Comparison of ENCODE assay signal across 10 cellular contexts in the genomic region with DNA sequence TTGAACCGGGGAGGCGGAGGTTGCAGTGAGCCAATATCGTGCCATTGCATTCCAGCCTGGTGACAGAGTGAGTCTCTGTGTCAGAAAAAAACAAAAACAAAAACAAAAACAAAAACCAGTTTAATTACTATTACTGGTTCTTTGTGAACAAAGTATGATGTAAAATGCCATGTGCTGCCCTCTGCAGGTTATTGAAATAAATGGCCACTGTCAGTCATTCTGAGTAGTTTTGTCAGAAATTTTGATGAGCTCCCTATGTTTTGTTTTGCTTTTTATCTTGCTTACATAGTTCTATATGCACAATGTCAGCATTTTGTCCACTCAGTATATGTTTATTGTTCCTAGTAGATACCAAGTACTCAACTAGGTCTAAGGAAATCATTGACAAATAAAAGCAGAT.
A peak's percentile ranks its signal among the peaks of the same experiment; 100 is the strongest.
DNase-seq lines count a peak whose midpoint lies in the region; TF ChIP-seq lines count a peak whose summit lies in the region.
"Had no signal": no experiment of that assay in that cellular context is flagged by ENCODE, and none has a peak within 500 bp of the region (broad histone marks: within the 10 kb centered on the region; RNA-seq: fewer than 3 reads in every experiment).

No MANE protein-coding gene starts in this region.

- H3K36me3 ChIP-seq in DOHH2 (ENCODE audit: control insufficient read depth, low read length): no peaks in the 10 kb centered on the region
- H3K36me3 ChIP-seq in liver (ENCODE audit: control insufficient read depth in 4 of 4, insufficient read depth in 3 of 4, low read depth in 1 of 4, low read length in 3 of 4): no peaks in the 10 kb centered on the region

- H3K56ac ChIP-seq in H9 (ENCODE audit: insufficient read length, low read depth, low read length): no peak overlapping the region

- no peak overlapping the region for H2AK5ac ChIP-seq in H9 (ENCODE audit: insufficient read length, low read length)

- H3K4me1 ChIP-seq in DOHH2 (ENCODE audit: control insufficient read depth, low read length) (no peaks in the 10 kb centered on the region), H9 (ENCODE audit: insufficient read depth, low read length) (0 out of 2 replicates have a peak, but pooled peaks cover 2% of the 10 kb centered on the region), liver (ENCODE audit: control insufficient read depth in 4 of 4, insufficient read depth in 4 of 4, low read length in 3 of 4) (peaks cover 0 to 3% (median 3%) of the 10 kb centered on the region in 4 donors)

- no peak overlapping the region for H3K27ac Mint-ChIP-seq in H9

- no peak overlapping the region for H2AFZ ChIP-seq in H9 (ENCODE audit: low read length)

- H3F3A ChIP-seq in DOHH2 (ENCODE audit: control insufficient read depth, insufficient read depth): no peaks in the 10 kb centered on the region

- no peak for DNase-seq in H9
- no peak for DNase-seq in NCI-H1105 (lab: John Stamatoyannopoulos, UW)
- no peak for DNase-seq in activated CD8-positive, alpha-beta memory T cell treated with anti-CD3 and anti-CD28 coated beads for 24 hours
- no peak for DNase-seq in globus pallidus (ENCODE audit: low spot score)
- no peak for DNase-seq in NCI-H187 treated with DMSO at 0.1 percent for 48 hours (lab: John Stamatoyannopoulos, UW)
- DNase-seq: activated CD4-positive, CD25-positive, alpha-beta regulatory T cell; NCI-H446 treated with DMSO at 0.1 percent for 48 hours had no signal

- no peak overlapping the region for H2BK15ac ChIP-seq in H9 (ENCODE audit: low read depth, low read length)

- no peaks in the 10 kb centered on the region for H3K27me3 Mint-ChIP-seq in H9 (ENCODE audit: low read depth)

- H3K9ac ChIP-seq in H9 (ENCODE audit: extremely low read depth, insufficient read length, low read length) (no peak overlapping the region), liver (ENCODE audit: low read depth in 1 of 2, low read length in 2 of 2) (no peak overlapping the region)

- H4K20me1 ChIP-seq in DOHH2 (ENCODE audit: control insufficient read depth, insufficient read depth, low read depth, low read length) (no peaks in the 10 kb centered on the region), H9 (ENCODE audit: control insufficient read depth, insufficient read depth, insufficient read length) (no peaks in the 10 kb centered on the region)

- peaks cover 0 to 4% of the 10 kb centered on the region in 2 experiments; a peak in 1 of 5 replicates for H3K9me3 Mint-ChIP-seq in H9

- no peak overlapping the region for H2BK120ac ChIP-seq in H9 (ENCODE audit: low read depth, low read length, poor library complexity, severe bottlenecking)

- TF ChIP-seq CTCF in DOHH2 (IDR thresholded peaks at IDR 0.05; ENCODE audit: low read depth, low read length, poor library complexity, severe bottlenecking): peak; percentile 65
- peak; percentile 72 for TF ChIP-seq CTCF in H9 (conservative IDR thresholded peaks at IDR 0.05)
- TF ChIP-seq CTCF in WI38 (IDR thresholded peaks at IDR 0.05; ENCODE audit: low read depth, low read length): peak; percentile 25; the same call in 1 of the 2 replicates
- peak; percentile 20 for TF ChIP-seq CTCF in liver (IDR thresholded peaks at IDR 0.05; ENCODE audit: low read depth, low read length, missing input control)

- no peak overlapping the region for H3K27ac ChIP-seq in DOHH2 (ENCODE audit: low read depth, low read length)
- no peak overlapping the region for H3K27ac ChIP-seq in H9 (ENCODE audit: insufficient read length, low read depth, low read length)
- H3K27ac ChIP-seq in liver (ENCODE audit: low read depth in 1 of 2, low read length in 2 of 2): no peak overlapping the region

- H3T11ph ChIP-seq in H9 (ENCODE audit: low read length): no peak overlapping the region

- no peak overlapping the region for H3K4ac ChIP-seq in H9 (ENCODE audit: low read depth, low read length)

- WGBS in H9 (ENCODE audit: extremely low coverage, insufficient read length, low lambda C conversion rate): no CpG with 5 or more reads among the region's 3 CpGs
- WGBS in liver: 97% methylated on average over 3 of the region's 3 CpGs

- H3K9me3 ChIP-seq in DOHH2 (ENCODE audit: control insufficient read depth, insufficient read depth, low read length) (no peaks in the 10 kb centered on the region), H9 (ENCODE audit: control insufficient read depth, low read depth, low read length) (no peaks in the 10 kb centered on the region), liver (ENCODE audit: control insufficient read depth in 4 of 4, low read length in 3 of 4) (no peaks in the 10 kb centered on the region)

- H2BK12ac ChIP-seq in H9 (ENCODE audit: insufficient read length, low read depth, low read length): no peak overlapping the region

- no peak overlapping the region for H2BK20ac ChIP-seq in H9 (ENCODE audit: low read depth, low read length, poor library complexity, severe bottlenecking)

- no peaks in the 10 kb centered on the region for H3K79me2 ChIP-seq in DOHH2 (ENCODE audit: control insufficient read depth, low read length)
- no peaks in the 10 kb centered on the region for H3K79me2 ChIP-seq in H9 (ENCODE audit: insufficient read depth, low read length)

- no peak overlapping the region for H3K23ac ChIP-seq in H9 (ENCODE audit: insufficient read length, low read depth, low read length)

- no peak overlapping the region for H3K4me2 ChIP-seq in DOHH2 (ENCODE audit: low read length)
- no peak overlapping the region for H3K4me2 ChIP-seq in H9 (ENCODE audit: insufficient read depth, insufficient read length, low read length)

- H3K9me2 ChIP-seq in DOHH2 (replicated peaks; ENCODE audit: control insufficient read depth, low read length): no peaks in the 10 kb centered on the region

- H3K4me1 Mint-ChIP-seq in H9: peaks cover 10 to 11% of the 10 kb centered on the region in 2 experiments

- H3K27me3 ChIP-seq in DOHH2 (ENCODE audit: control insufficient read depth, low read length): no peaks in the 10 kb centered on the region
- no peaks in the 10 kb centered on the region for H3K27me3 ChIP-seq in H9 (ENCODE audit: insufficient read depth, low read length)
- no peaks in the 10 kb centered on the region for H3K27me3 ChIP-seq in liver (ENCODE audit: control insufficient read depth in 4 of 4, insufficient read depth in 4 of 4, low read length in 3 of 4)

- H3K4me3 Mint-ChIP-seq in H9: no peak overlapping the region

- no peak overlapping the region for H3K4me3 ChIP-seq in DOHH2 (ENCODE audit: low read length)
- H3K4me3 ChIP-seq in WI38 (ENCODE audit: low read depth, low read length): no peak overlapping the region
- no peak overlapping the region for H3K4me3 ChIP-seq in liver (ENCODE audit: low read depth in 1 of 3, low read length in 3 of 3)

- no peak overlapping the region for H2BK5ac ChIP-seq in H9 (ENCODE audit: insufficient read length, low read length)

- H4K8ac ChIP-seq in H9 (replicated peaks; ENCODE audit: insufficient read length, low read depth, low read length): no peak overlapping the region

- TF ChIP-seq RAD21 in liver (IDR thresholded peaks at IDR 0.05): peak in 1 of 2 donors; percentile 48

- no peak overlapping the region for H3K18ac ChIP-seq in H9 (ENCODE audit: insufficient read length, low read depth, low read length)

- no peaks in the 10 kb centered on the region; a peak in 2 of 7 replicates for H3K36me3 Mint-ChIP-seq in H9 (ENCODE audit: insufficient read depth in 1 of 3, low read depth in 3 of 3)

- H3K23me2 ChIP-seq in H9 (ENCODE audit: insufficient read length, low read depth, low read length, poor library complexity, severe bottlenecking): no peaks in the 10 kb centered on the region

- H4K91ac ChIP-seq in H9 (ENCODE audit: insufficient read length, low read depth, low read length): no peak overlapping the region

- H3K14ac ChIP-seq in H9 (ENCODE audit: insufficient read depth, low read length): no peak overlapping the region

- H3K79me1 ChIP-seq in H9 (ENCODE audit: insufficient read depth, low read depth, low read length, poor library complexity, severe bottlenecking): no peaks in the 10 kb centered on the region

- no peak overlapping the region for H4K5ac ChIP-seq in H9 (ENCODE audit: insufficient read length, low read depth, low read length)

TF ChIP-seq in liver, 16 proteins besides CTCF, POLR2A, EP300 and RAD21:
- no peak for TF ChIP-seq HNF4G (IDR thresholded peaks at IDR 0.05)
- TF ChIP-seq FOXA2 (IDR thresholded peaks at IDR 0.05): no peak
- no peak for TF ChIP-seq GABPA (IDR thresholded peaks at IDR 0.05 in 1 of 2, conservative IDR thresholded peaks at IDR 0.05 in 1 of 2)
- TF ChIP-seq, protein P1, sequence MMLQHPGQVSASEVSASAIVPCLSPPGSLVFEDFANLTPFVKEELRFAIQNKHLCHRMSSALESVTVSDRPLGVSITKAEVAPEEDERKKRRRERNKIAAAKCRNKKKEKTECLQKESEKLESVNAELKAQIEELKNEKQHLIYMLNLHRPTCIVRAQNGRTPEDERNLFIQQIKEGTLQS (IDR thresholded peaks at IDR 0.05): no peak

Comparison
In these comparisons a context has a peak if more than half of its experiments do, and no peak if none do; other contexts are left out.
1. CTCF ChIP-seq: peak in every context shown above with its lines; median percentile 72 in H9; 65 in DOHH2; 25 in WI38; 20 in liver.